ENCODE assay signal across 8 cellular contexts in genomic region chr17:45293413-45294211, GRCh38. TPM values are rescaled to one million over a fixed set of nuclear protein-coding genes. Genes with fewer than 3 reads are reported as not detected.
A peak's percentile ranks its signal among the peaks of the same experiment; 100 is the strongest.
DNase-seq lines count a peak whose midpoint lies in the region; ATAC-seq and TF ChIP-seq lines count a peak whose summit lies in the region.

No MANE protein-coding gene starts in this region.

- H3K36me3 ChIP-seq in right lobe of liver (peaks cover 0 to 7% (median 0%) of the 10 kb centered on the region in 4 donors), stomach smooth muscle (ENCODE audit: control insufficient read depth in 2 of 2, insufficient read depth in 2 of 2, low read length in 2 of 2) (peaks cover 8 to 10% of the 10 kb centered on the region in 2 donors)

- peak; percentile 76 to 88 (median 80) for ATAC-seq in right lobe of liver
- ATAC-seq in HG03342 (IDR thresholded peaks at IDR 0.05; ENCODE audit: unreplicated experiment) = no peak

- H3K27me3 ChIP-seq in right lobe of liver = no peaks in the 10 kb centered on the region
- H3K27me3 ChIP-seq in stomach smooth muscle (ENCODE audit: control insufficient read depth in 1 of 2, insufficient read depth in 2 of 2, low read length in 2 of 2) = no peaks in the 10 kb centered on the region

- CTCF ChIA-PET in activated naive CD4-positive, alpha-beta T cell treated with anti-CD3 and anti-CD28 coated beads, Interleukin-2, amount 10 ng/mL, durations not matched to agents 7 days and 5 days (lab: Charles Lee) = interaction anchor here (1.1 to 4.2 kb wide), 7 partner anchors 8 to 158 kb away, joined by 3 to 17 read pairs (median 5); partner anchors contain the start of gene ACBD4

- H3K27me3 Mint-ChIP-seq in activated naive CD4-positive, alpha-beta T cell treated with anti-CD3 and anti-CD28 coated beads, Interleukin-2, amount 10 ng/mL, durations not matched to agents 7 days and 5 days = no peaks in the 10 kb centered on the region

- H3K36me3 Mint-ChIP-seq in activated naive CD4-positive, alpha-beta T cell treated with anti-CD3 and anti-CD28 coated beads, Interleukin-2, amount 10 ng/mL, durations not matched to agents 7 days and 5 days = peaks cover 27% of the 10 kb centered on the region

- WGBS in right lobe of liver (ENCODE audit: insufficient coverage, low coverage, low lambda C conversion rate, missing lambda C conversion rate) = 14% methylated on average over 8 of the region's 10 CpGs

- DNase-seq in activated naive CD4-positive, alpha-beta T cell treated with anti-CD3 and anti-CD28 coated beads, Interleukin-2, amount 10 ng/mL, durations not matched to agents 7 days and 5 days = no peak
- DNase-seq in activated naive CD4-positive, alpha-beta T cell treated with Interleukin-2 at 50 U/mL for 16 hours = no peak
- peak; percentile 47 for DNase-seq in RPMI8226
- peak; percentile 90 for DNase-seq in coronary artery (ENCODE audit: low spot score)
- DNase-seq in right lobe of liver = peak; percentile 74 to 89 (median 84)
- DNase-seq in retina = no peak

- intact Hi-C loops in right lobe of liver (cut with DNase I) = no loop called here

- H3K9me3 ChIP-seq in right lobe of liver = no peaks in the 10 kb centered on the region
- H3K9me3 ChIP-seq in stomach smooth muscle (ENCODE audit: control insufficient read depth in 2 of 2, low read length in 2 of 2) = no peaks in the 10 kb centered on the region

- H3K9ac ChIP-seq in stomach smooth muscle (ENCODE audit: low read length in 2 of 2) = peak overlapping the region; percentile 62 to 68

- H3K4me1 Mint-ChIP-seq in activated naive CD4-positive, alpha-beta T cell treated with anti-CD3 and anti-CD28 coated beads, Interleukin-2, amount 10 ng/mL, durations not matched to agents 7 days and 5 days = peaks cover 61% of the 10 kb centered on the region

- H3K4me1 ChIP-seq in right lobe of liver (peaks cover 2 to 83% (median 40%) of the 10 kb centered on the region in 4 donors), stomach smooth muscle (ENCODE audit: control insufficient read depth, insufficient read depth, low read length) (peaks cover 91% of the 10 kb centered on the region)

- no peaks in the 10 kb centered on the region for H3K9me3 Mint-ChIP-seq in activated naive CD4-positive, alpha-beta T cell treated with anti-CD3 and anti-CD28 coated beads, Interleukin-2, amount 10 ng/mL, durations not matched to agents 7 days and 5 days

- TF ChIP-seq POLR2A in right lobe of liver (IDR thresholded peaks at IDR 0.05) = no peak

- H3K27ac ChIP-seq in coronary artery (peak overlapping the region; percentile 59 to 81), right lobe of liver (peak overlapping the region; percentile 11 to 87 (median 66)), stomach smooth muscle (ENCODE audit: low read length) (peak overlapping the region; percentile 96)

- peak overlapping the region; percentile 19 for H3K27ac Mint-ChIP-seq in activated naive CD4-positive, alpha-beta T cell treated with anti-CD3 and anti-CD28 coated beads, Interleukin-2, amount 10 ng/mL, durations not matched to agents 7 days and 5 days

- TF ChIP-seq CTCF in coronary artery (IDR thresholded peaks at IDR 0.05) (no peak), right lobe of liver (IDR thresholded peaks at IDR 0.05) (no peak)

- H3K4me3 Mint-ChIP-seq in activated naive CD4-positive, alpha-beta T cell treated with anti-CD3 and anti-CD28 coated beads, Interleukin-2, amount 10 ng/mL, durations not matched to agents 7 days and 5 days = no peak overlapping the region

- H3K4me3 ChIP-seq in coronary artery = peak overlapping the region; percentile 5
- H3K4me3 ChIP-seq in right lobe of liver = no peak overlapping the region
- H3K4me3 ChIP-seq in stomach smooth muscle (ENCODE audit: low read length in 2 of 2) = peak overlapping the region; percentile 20 to 47

RNA-seq across cellular contexts. Expression of gene MAP3K14, which starts 23.2 kb away (rescaled TPM):
- 1 to 10 TPM; 4.8 to 7.8 (median 6.3) TPM for total RNA-seq in right lobe of liver

RNA-seq across cellular contexts. Expression of gene SPATA32, which starts 31.7 kb away (rescaled TPM):
- total RNA-seq in right lobe of liver = not detected

Comparison
In these comparisons a context has a peak if more than half of its experiments do, and no peak if none do; other contexts are left out.
1. DNase-seq: peak in RPMI8226 (single experiment), coronary artery (single experiment) and right lobe of liver (3 of 3); none in activated naive CD4-positive, alpha-beta T cell treated with anti-CD3 and anti-CD28 coated beads, Interleukin-2, amount 10 ng/mL, durations not matched to agents 7 days and 5 days (single experiment), activated naive CD4-positive, alpha-beta T cell treated with Interleukin-2 at 50 U/mL for 16 hours (single experiment) and retina (single experiment).
2. H3K4me3 ChIP-seq: peak in coronary artery (single experiment) and stomach smooth muscle (2 of 2); none in right lobe of liver (0 of 3).
3. Peak in every context shown above with its lines, with median percentiles within 50 percentile points of each other: H3K27ac ChIP-seq.